18 cellular contexts compared by ENCODE assay signal in genomic region chr6:61538765-61539164, GRCh38.
DNase-seq lines count a peak whose midpoint lies in the region; ATAC-seq and TF ChIP-seq lines count a peak whose summit lies in the region.
"Had no signal": no experiment of that assay in that cellular context is flagged by ENCODE, and none has a peak within 500 bp of the region (broad histone marks: within the 10 kb centered on the region; RNA-seq: fewer than 3 reads in every experiment).

No MANE protein-coding gene starts in this region.

- TF ChIP-seq CTCF in nephron (IDR thresholded peaks at IDR 0.05; ENCODE audit: unreplicated experiment in 3 of 3): no peak

- peaks cover 27% of the 10 kb centered on the region for H3K9me3 Mint-ChIP-seq in nephron
- H3K9me3 Mint-ChIP-seq in activated CD4-positive, alpha-beta memory T cell treated with anti-CD3 and anti-CD28 coated beads for 36 hours: peaks cover 34% of the 10 kb centered on the region

- no peak overlapping the region for H3K9ac ChIP-seq in Karpas-422 (ENCODE audit: low read length)

- no peak overlapping the region for H3K27ac ChIP-seq in Karpas-422 (ENCODE audit: low read length)
- H3K27ac ChIP-seq: RWPE1, SJSA1 had no signal

- POLR2A ChIA-PET in activated CD4-positive, alpha-beta memory T cell treated with anti-CD3 and anti-CD28 coated beads for 36 hours (lab: Charles Lee): no interaction called here

- ATAC-seq in GM18867 (IDR thresholded peaks at IDR 0.05; ENCODE audit: unreplicated experiment) (peak; percentile 93), GM21786 (IDR thresholded peaks at IDR 0.05; ENCODE audit: unreplicated experiment) (peak; percentile 65)
- ATAC-seq: CD8-positive, alpha-beta T cell had no signal

- peak overlapping the region in 2 of 3 experiments; percentile 24 to 37 for H3K27ac Mint-ChIP-seq in nephron
- no peak overlapping the region for H3K27ac Mint-ChIP-seq in activated CD4-positive, alpha-beta memory T cell treated with anti-CD3 and anti-CD28 coated beads for 36 hours
- H3K27ac Mint-ChIP-seq: CD8-positive, alpha-beta T cell; HFFc6; T-helper 2 cell treated with Interferon-gamma antibody and Interleukin-4, amounts not matched to agents 5 μg/mL and 100 μg/mL, for 36 hours had no signal

- 0 out of 2 replicates have a peak overlapping the region, but pooled peaks have one; percentile 15 for H2AFZ ChIP-seq in Karpas-422 (ENCODE audit: low read length)

- no peaks in the 10 kb centered on the region for H3K4me1 Mint-ChIP-seq in nephron
- H3K4me1 Mint-ChIP-seq in activated CD4-positive, alpha-beta memory T cell treated with anti-CD3 and anti-CD28 coated beads for 36 hours (ENCODE audit: low read depth): no peaks in the 10 kb centered on the region

- no peaks in the 10 kb centered on the region for H3K36me3 Mint-ChIP-seq in nephron (ENCODE audit: low read depth)
- H3K36me3 Mint-ChIP-seq in activated CD4-positive, alpha-beta memory T cell treated with anti-CD3 and anti-CD28 coated beads for 36 hours: no peaks in the 10 kb centered on the region
- H3K36me3 Mint-ChIP-seq: CD8-positive, alpha-beta T cell had no signal

- H3K4me2 ChIP-seq in Karpas-422 (ENCODE audit: low read depth, low read length, poor library complexity, severe bottlenecking): peak overlapping the region; percentile 14

- H3K27me3 Mint-ChIP-seq in nephron (ENCODE audit: low read depth): no peaks in the 10 kb centered on the region
- no peaks in the 10 kb centered on the region for H3K27me3 Mint-ChIP-seq in activated CD4-positive, alpha-beta memory T cell treated with anti-CD3 and anti-CD28 coated beads for 36 hours

- H3K36me3 ChIP-seq in Karpas-422 (ENCODE audit: insufficient read depth, low read length): no peaks in the 10 kb centered on the region
- H3K36me3 ChIP-seq: SJSA1 had no signal

- CTCF ChIA-PET in activated CD4-positive, alpha-beta memory T cell treated with anti-CD3 and anti-CD28 coated beads for 36 hours (lab: Charles Lee): no interaction called here

- no peaks in the 10 kb centered on the region for H3K27me3 ChIP-seq in Karpas-422 (ENCODE audit: low read length)
- H3K27me3 ChIP-seq: SJSA1 had no signal

- DNase-seq in Karpas-422 (no peak), NCI-H1417 treated with DMSO at 0.1 percent for 48 hours (lab: John Stamatoyannopoulos, UW) (no peak), NCI-H748 treated with DMSO at 0.1 percent for 48 hours (lab: John Stamatoyannopoulos, UW) (no peak)
- no peak for DNase-seq in activated CD4-positive, alpha-beta memory T cell treated with anti-CD3 and anti-CD28 coated beads for 36 hours
- DNase-seq: ACHN; CD8-positive, alpha-beta T cell; DND-41; GDM1; HFFc6; IMR-90; NCI-H2107; SW 1271 had no signal

- H3K9me3 ChIP-seq in Karpas-422 (ENCODE audit: low read length): no peaks in the 10 kb centered on the region

- no peak overlapping the region for H3K4me3 ChIP-seq in Karpas-422 (ENCODE audit: low read length)
- H3K4me3 ChIP-seq: SJSA1 had no signal

- intact Hi-C loops in activated CD4-positive, alpha-beta memory T cell treated with anti-CD3 and anti-CD28 coated beads for 36 hours (cut with micrococcal nuclease): no loop called here

- H3K4me3 Mint-ChIP-seq in nephron: no peak overlapping the region
- H3K4me3 Mint-ChIP-seq in activated CD4-positive, alpha-beta memory T cell treated with anti-CD3 and anti-CD28 coated beads for 36 hours: no peak overlapping the region
- H3K4me3 Mint-ChIP-seq: CD8-positive, alpha-beta T cell; HFFc6; T-helper 2 cell treated with Interferon-gamma antibody and Interleukin-4, amounts not matched to agents 5 μg/mL and 100 μg/mL, for 36 hours had no signal

- no peaks in the 10 kb centered on the region for H4K20me1 ChIP-seq in Karpas-422 (ENCODE audit: insufficient read depth, low read depth, low read length)

- H3K9me2 ChIP-seq in Karpas-422 (replicated peaks; ENCODE audit: insufficient read depth, low read length): no peaks in the 10 kb centered on the region

- H3K79me2 ChIP-seq in Karpas-422 (ENCODE audit: low read length): no peaks in the 10 kb centered on the region

- peaks cover 8% of the 10 kb centered on the region for H3K4me1 ChIP-seq in Karpas-422 (ENCODE audit: low read length)
- H3K4me1 ChIP-seq: SJSA1 had no signal
